Comparison of ENCODE assay signal across 1 cellular context in genomic region chr1:169348356-169349036, GRCh38.
TF ChIP-seq lines count a peak whose summit lies in the region.

No MANE protein-coding gene starts in this region.

TF ChIP-seq in HepG2, 621 proteins besides CTCF, POLR2A, EP300 and RAD21:
- TF ChIP-seq ZNF264 (CRISPR knock-in tag; IDR thresholded peaks at IDR 0.05) (no peak), ZFP37 (CRISPR knock-in tag; IDR thresholded peaks at IDR 0.05; ENCODE audit: borderline replicate concordance) (no peak), ZNF761 (CRISPR knock-in tag; conservative IDR thresholded peaks at IDR 0.05) (no peak), KAT8 (CRISPR knock-in tag; IDR thresholded peaks at IDR 0.05) (peak; percentile 38; the same call in 1 of the 2 replicates), GATAD2A (CRISPR knock-in tag; IDR thresholded peaks at IDR 0.05) (peak; percentile 49; the same call in 1 of the 2 replicates), GMEB2 (CRISPR knock-in tag; IDR thresholded peaks at IDR 0.05; ENCODE audit: low read depth) (no peak), POLR2AphosphoS5 (IDR thresholded peaks at IDR 0.05; ENCODE audit: low read depth, low read length) (no peak), RBFOX2 (IDR thresholded peaks at IDR 0.05; ENCODE audit: low read depth, low read length) (no peak), HNF4A (CRISPR knock-in tag; IDR thresholded peaks at IDR 0.05) (no peak), ZNF652 (CRISPR knock-in tag; IDR thresholded peaks at IDR 0.05; ENCODE audit: borderline replicate concordance, low read depth) (peak; percentile 20; the same call in 1 of the 2 replicates), ZNF589 (CRISPR knock-in tag; conservative IDR thresholded peaks at IDR 0.05) (no peak), SMC3 (IDR thresholded peaks at IDR 0.05; ENCODE audit: low read length) (peak; percentile 90), ZNF574 (CRISPR knock-in tag; IDR thresholded peaks at IDR 0.05) (no peak), ZNF781 (CRISPR knock-in tag; IDR thresholded peaks at IDR 0.05; ENCODE audit: borderline replicate concordance, not compliant biosample characterization) (no peak), ARID5B (CRISPR knock-in tag; IDR thresholded peaks at IDR 0.05) (0 out of 2 replicates have a peak, but pooled peaks have one; percentile 25), MXI1 (IDR thresholded peaks at IDR 0.05; ENCODE audit: borderline replicate concordance, low read depth, low read length) (no peak), ZKSCAN5 (CRISPR knock-in tag; IDR thresholded peaks at IDR 0.05) (no peak), NR2F1 (CRISPR knock-in tag; IDR thresholded peaks at IDR 0.05) (no peak), PTBP1 (IDR thresholded peaks at IDR 0.05; ENCODE audit: low read depth, low read length, poor library complexity, severe bottlenecking) (no peak), PHB2 (IDR thresholded peaks at IDR 0.05; ENCODE audit: partially characterized antibody) (no peak), STAG1 (CRISPR knock-in tag; IDR thresholded peaks at IDR 0.05) (peak; percentile 92), KLF11 (CRISPR knock-in tag; IDR thresholded peaks at IDR 0.05) (no peak), ZNF12 (CRISPR knock-in tag; IDR thresholded peaks at IDR 0.05) (no peak), HNRNPH1 (optimal IDR thresholded peaks at IDR 0.05; ENCODE audit: low read depth, low read length) (no peak), AGO2 (optimal IDR thresholded peaks at IDR 0.05; ENCODE audit: low read depth, low read length) (no peak), CENPT (CRISPR knock-in tag; IDR thresholded peaks at IDR 0.05; ENCODE audit: low read depth) (no peak), AGO1 (IDR thresholded peaks at IDR 0.05; ENCODE audit: low read depth, low read length, poor library complexity, severe bottlenecking) (no peak), SAFB2 (CRISPR knock-in tag; IDR thresholded peaks at IDR 0.05; ENCODE audit: borderline replicate concordance, low read depth) (no peak), ZNF792 (CRISPR knock-in tag; IDR thresholded peaks at IDR 0.05) (no peak), SCMH1 (CRISPR knock-in tag; IDR thresholded peaks at IDR 0.05; ENCODE audit: borderline replicate concordance) (no peak), FOXO1 (CRISPR knock-in tag; IDR thresholded peaks at IDR 0.05) (no peak)
- TF ChIP-seq, protein P1, sequence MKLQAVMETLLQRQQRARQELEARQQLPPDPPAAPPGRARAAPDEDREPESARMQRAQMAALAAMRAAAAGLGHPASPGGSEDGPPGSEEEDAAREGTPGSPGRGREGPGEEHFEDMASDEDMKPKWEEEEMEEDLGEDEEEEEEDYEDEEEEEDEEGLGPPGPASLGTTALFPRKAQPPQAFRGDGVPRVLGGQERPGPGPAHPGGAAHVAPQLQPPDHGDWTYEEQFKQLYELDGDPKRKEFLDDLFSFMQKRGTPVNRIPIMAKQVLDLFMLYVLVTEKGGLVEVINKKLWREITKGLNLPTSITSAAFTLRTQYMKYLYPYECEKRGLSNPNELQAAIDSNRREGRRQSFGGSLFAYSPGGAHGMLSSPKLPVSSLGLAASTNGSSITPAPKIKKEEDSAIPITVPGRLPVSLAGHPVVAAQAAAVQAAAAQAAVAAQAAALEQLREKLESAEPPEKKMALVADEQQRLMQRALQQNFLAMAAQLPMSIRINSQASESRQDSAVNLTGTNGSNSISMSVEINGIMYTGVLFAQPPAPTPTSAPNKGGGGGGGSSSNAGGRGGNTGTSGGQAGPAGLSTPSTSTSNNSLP (IDR thresholded peaks at IDR 0.05; ENCODE audit: low read depth, low read length) = peak; percentile 87
TF ChIP-seq in HepG2: peak in this region for 7.
